In genomic region chr3:13028010-13028821, GRCh38 we compare ENCODE assay signal across 18 cellular contexts. TPM values are rescaled to one million over a fixed set of nuclear protein-coding genes. Genes with fewer than 3 reads are reported as not detected.
A peak's percentile ranks its signal among the peaks of the same experiment; 100 is the strongest.
DNase-seq lines count a peak whose midpoint lies in the region; ATAC-seq, FAIRE-seq and TF ChIP-seq lines count a peak whose summit lies in the region.
"Had no signal": no experiment of that assay in that cellular context is flagged by ENCODE, and none has a peak within 500 bp of the region (broad histone marks: within the 10 kb centered on the region; RNA-seq: fewer than 3 reads in every experiment).

No MANE protein-coding gene starts in this region.

- ATAC-seq in SK-N-SH treated with all-trans-retinoic acid at 6 μM for 48 hours (no peak), GM23338 (no peak)
- ATAC-seq in activated CD8-positive, alpha-beta memory T cell treated with anti-CD3 and anti-CD28 coated beads, Interleukin-2, amount 10 ng/mL, durations not matched to agents 7 days and 5 days, result no peak
- ATAC-seq: PC-3 had no signal

- peaks cover 10% of the 10 kb centered on the region for H3K4me1 Mint-ChIP-seq in GM23338
- H3K4me1 Mint-ChIP-seq in activated CD8-positive, alpha-beta memory T cell treated with anti-CD3 and anti-CD28 coated beads, Interleukin-2, amount 10 ng/mL, durations not matched to agents 7 days and 5 days, result no peaks in the 10 kb centered on the region

- H3K27me3 Mint-ChIP-seq in GM23338 (ENCODE audit: insufficient read depth, low read depth, poor library complexity), result peaks cover 9% of the 10 kb centered on the region
- no peaks in the 10 kb centered on the region for H3K27me3 Mint-ChIP-seq in activated CD8-positive, alpha-beta memory T cell treated with anti-CD3 and anti-CD28 coated beads, Interleukin-2, amount 10 ng/mL, durations not matched to agents 7 days and 5 days
- H3K27me3 Mint-ChIP-seq: CD8-positive, alpha-beta memory T cell had no signal

- H3K4me3 Mint-ChIP-seq in GM23338, result no peak overlapping the region
- no peak overlapping the region for H3K4me3 Mint-ChIP-seq in activated CD8-positive, alpha-beta memory T cell treated with anti-CD3 and anti-CD28 coated beads, Interleukin-2, amount 10 ng/mL, durations not matched to agents 7 days and 5 days
- H3K4me3 Mint-ChIP-seq: CD8-positive, alpha-beta memory T cell had no signal

- H3K27ac Mint-ChIP-seq in GM23338, result no peak overlapping the region
- H3K27ac Mint-ChIP-seq in activated CD8-positive, alpha-beta memory T cell treated with anti-CD3 and anti-CD28 coated beads, Interleukin-2, amount 10 ng/mL, durations not matched to agents 7 days and 5 days, result no peak overlapping the region

- H3K9ac ChIP-seq in kidney (ENCODE audit: low read length in 2 of 2), result no peak overlapping the region

- no peaks in the 10 kb centered on the region for H3F3A ChIP-seq in GM23338 (replicated peaks; ENCODE audit: low read depth)

- H3K27me3 ChIP-seq in BE2C (no peaks in the 10 kb centered on the region), GM23338 (ENCODE audit: insufficient read depth) (no peaks in the 10 kb centered on the region)
- H3K27me3 ChIP-seq: MG63 had no signal

- FAIRE-seq in kidney (lab: Jason Lieb, UNC), result no peak
- FAIRE-seq: GM19239 had no signal

- no peaks in the 10 kb centered on the region for H3K9me3 ChIP-seq in BE2C
- H3K9me3 ChIP-seq in kidney (ENCODE audit: control insufficient read depth in 1 of 2, low read length in 2 of 2), result no peaks in the 10 kb centered on the region
- H3K9me3 ChIP-seq: HAP-1, MG63 had no signal

- H2AFZ ChIP-seq in GM23338, result no peak overlapping the region

- peaks cover 10% of the 10 kb centered on the region for H3K4me1 ChIP-seq in BE2C
- no peaks in the 10 kb centered on the region for H3K4me1 ChIP-seq in kidney (ENCODE audit: control insufficient read depth in 1 of 2, insufficient read depth in 1 of 2, low read depth in 1 of 2, low read length in 2 of 2)
- H3K4me1 ChIP-seq in GM23338 (ENCODE audit: insufficient read depth), result no peaks in the 10 kb centered on the region
- H3K4me1 ChIP-seq: HAP-1 had no signal

- CTCF ChIA-PET in activated CD8-positive, alpha-beta memory T cell treated with anti-CD3 and anti-CD28 coated beads, Interleukin-2, amount 10 ng/mL, durations not matched to agents 7 days and 5 days (lab: Charles Lee), result no interaction called here

- no peaks in the 10 kb centered on the region for H3K36me3 Mint-ChIP-seq in GM23338 (ENCODE audit: low read depth)
- no peaks in the 10 kb centered on the region for H3K36me3 Mint-ChIP-seq in activated CD8-positive, alpha-beta memory T cell treated with anti-CD3 and anti-CD28 coated beads, Interleukin-2, amount 10 ng/mL, durations not matched to agents 7 days and 5 days

- H3K4me3 ChIP-seq in BE2C (ENCODE audit: low read depth, low read length), result no peak overlapping the region
- no peak overlapping the region for H3K4me3 ChIP-seq in kidney (ENCODE audit: low read length in 2 of 2)
- no peak overlapping the region for H3K4me3 ChIP-seq in GM23338
- H3K4me3 ChIP-seq: HAP-1, MG63 had no signal

- intact Hi-C loops in kidney (cut with DNase I), result no loop called here

- no peaks in the 10 kb centered on the region for H3K79me2 ChIP-seq in GM23338 (replicated peaks; ENCODE audit: insufficient read depth)

- 0 out of 2 replicates have a peak, but pooled peaks cover 4% of the 10 kb centered on the region for H3K9me2 ChIP-seq in GM23338 (ENCODE audit: insufficient read depth)

- H3K9me3 Mint-ChIP-seq in GM23338, result no peaks in the 10 kb centered on the region; the same call in 2 of the 3 replicates
- no peaks in the 10 kb centered on the region for H3K9me3 Mint-ChIP-seq in activated CD8-positive, alpha-beta memory T cell treated with anti-CD3 and anti-CD28 coated beads, Interleukin-2, amount 10 ng/mL, durations not matched to agents 7 days and 5 days (ENCODE audit: low read depth)
- H3K9me3 Mint-ChIP-seq: CD8-positive, alpha-beta memory T cell had no signal

- TF ChIP-seq CTCF in BE2C (IDR thresholded peaks at IDR 0.05; ENCODE audit: low read depth, low read length) (no peak), kidney (IDR thresholded peaks at IDR 0.05; ENCODE audit: borderline replicate concordance, extremely low read depth, insufficient read depth) (no peak), GM23338 (conservative IDR thresholded peaks at IDR 0.05; ENCODE audit: low read depth in 2 of 2) (no peak)

- H4K20me1 ChIP-seq in GM23338 (replicated peaks; ENCODE audit: insufficient read depth), result no peaks in the 10 kb centered on the region

- H3K27ac ChIP-seq in kidney (ENCODE audit: low read depth in 2 of 2, low read length in 2 of 2), result no peak overlapping the region
- H3K27ac ChIP-seq in GM23338 (ENCODE audit: low read depth), result no peak overlapping the region
- H3K27ac ChIP-seq: RWPE1 had no signal

- DNase-seq in BE2C, result peak; percentile 62
- DNase-seq in ELF-1 (ENCODE audit: low read depth, low spot score), result peak; percentile 28
- peak; percentile 39 for DNase-seq in kidney
- no peak for DNase-seq in GM23338 (ENCODE audit: low spot score)
- no peak for DNase-seq in UCSD-AML1 (lab: John Stamatoyannopoulos, UW; ENCODE audit: unreplicated experiment)
- no peak for DNase-seq in activated CD8-positive, alpha-beta memory T cell treated with anti-CD3 and anti-CD28 coated beads, Interleukin-2, amount 10 ng/mL, durations not matched to agents 7 days and 5 days
- DNase-seq: CD8-positive, alpha-beta memory T cell; Karpas-422; MG63; NCI-H1105; NCI-H1694; NCI-H2227 treated with DMSO at 0.1 percent for 48 hours; NCI-H526; PC-3 had no signal

- H3K36me3 ChIP-seq in BE2C (no peaks in the 10 kb centered on the region), kidney (ENCODE audit: control insufficient read depth in 1 of 2, insufficient read depth in 2 of 2, low read length in 2 of 2) (no peaks in the 10 kb centered on the region), GM23338 (ENCODE audit: insufficient read depth) (no peaks in the 10 kb centered on the region)
- H3K36me3 ChIP-seq: HAP-1, MG63 had no signal

- no peak overlapping the region for H3K4me2 ChIP-seq in GM23338

TF ChIP-seq in SK-N-SH treated with all-trans-retinoic acid at 6 μM for 48 hours, 23 proteins besides CTCF, POLR2A, EP300 and RAD21 (continues in another document):
- TF ChIP-seq ESRRG (CRISPR knock-in tag; IDR thresholded peaks at IDR 0.05), result no peak
- no peak for TF ChIP-seq RARB (CRISPR knock-in tag; IDR thresholded peaks at IDR 0.05)
- peak; percentile 35; the same call in 1 of the 2 replicates for TF ChIP-seq TCF4 (CRISPR knock-in tag; IDR thresholded peaks at IDR 0.05; ENCODE audit: borderline replicate concordance)
- TF ChIP-seq TOX (CRISPR knock-in tag; IDR thresholded peaks at IDR 0.05; ENCODE audit: borderline replicate concordance), result no peak
- TF ChIP-seq, protein P1, sequence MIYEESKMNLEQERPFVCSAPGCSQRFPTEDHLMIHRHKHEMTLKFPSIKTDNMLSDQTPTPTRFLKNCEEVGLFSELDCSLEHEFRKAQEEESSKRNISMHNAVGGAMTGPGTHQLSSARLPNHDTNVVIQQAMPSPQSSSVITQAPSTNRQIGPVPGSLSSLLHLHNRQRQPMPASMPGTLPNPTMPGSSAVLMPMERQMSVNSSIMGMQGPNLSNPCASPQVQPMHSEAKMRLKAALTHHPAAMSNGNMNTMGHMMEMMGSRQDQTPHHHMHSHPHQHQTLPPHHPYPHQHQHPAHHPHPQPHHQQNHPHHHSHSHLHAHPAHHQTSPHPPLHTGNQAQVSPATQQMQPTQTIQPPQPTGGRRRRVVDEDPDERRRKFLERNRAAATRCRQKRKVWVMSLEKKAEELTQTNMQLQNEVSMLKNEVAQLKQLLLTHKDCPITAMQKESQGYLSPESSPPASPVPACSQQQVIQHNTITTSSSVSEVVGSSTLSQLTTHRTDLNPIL (CRISPR knock-in tag; IDR thresholded peaks at IDR 0.05; ENCODE audit: low read depth), result no peak
- no peak for TF ChIP-seq BACH2 (CRISPR knock-in tag; IDR thresholded peaks at IDR 0.05; ENCODE audit: borderline replicate concordance)
- no peak for TF ChIP-seq GLIS3 (CRISPR knock-in tag; IDR thresholded peaks at IDR 0.05)

TF ChIP-seq in GM23338, 12 proteins besides CTCF, POLR2A, EP300 and RAD21:
- TF ChIP-seq, protein P2, sequence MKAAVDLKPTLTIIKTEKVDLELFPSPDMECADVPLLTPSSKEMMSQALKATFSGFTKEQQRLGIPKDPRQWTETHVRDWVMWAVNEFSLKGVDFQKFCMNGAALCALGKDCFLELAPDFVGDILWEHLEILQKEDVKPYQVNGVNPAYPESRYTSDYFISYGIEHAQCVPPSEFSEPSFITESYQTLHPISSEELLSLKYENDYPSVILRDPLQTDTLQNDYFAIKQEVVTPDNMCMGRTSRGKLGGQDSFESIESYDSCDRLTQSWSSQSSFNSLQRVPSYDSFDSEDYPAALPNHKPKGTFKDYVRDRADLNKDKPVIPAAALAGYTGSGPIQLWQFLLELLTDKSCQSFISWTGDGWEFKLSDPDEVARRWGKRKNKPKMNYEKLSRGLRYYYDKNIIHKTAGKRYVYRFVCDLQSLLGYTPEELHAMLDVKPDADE (IDR thresholded peaks at IDR 0.05), result no peak
- no peak for TF ChIP-seq POLR2AphosphoS5 (IDR thresholded peaks at IDR 0.05; ENCODE audit: low read depth)

RNA-seq across cellular contexts. Expression of gene IQSEC1, which starts 45.0 kb away (rescaled TPM):
- polyA plus RNA-seq in BE2C (2012; ENCODE audit: insufficient read depth, insufficient read length, low read depth), result 32.5 TPM
- total RNA-seq in kidney, result 45.7 TPM
- polyA plus RNA-seq in kidney (ENCODE audit: insufficient read depth, low read depth, low replicate concordance) (15.1 TPM), GM23338 (2016; fragmentation: Nextera tagmentation; extraction: Ambion mirVana) (7.7 and 8.0 TPM in 2 replicates)
- total RNA-seq in GM23338 (2014; rRNA removed; shearing (Covaris generic)), result 36.2 and 51.9 TPM in 2 replicates
- total RNA-seq in activated CD8-positive, alpha-beta memory T cell treated with anti-CD3 and anti-CD28 coated beads, Interleukin-2, amount 10 ng/mL, durations not matched to agents 7 days and 5 days, result 10 to 100 TPM; 37.6 to 71.4 TPM

Comparison
In these comparisons a context has a peak if more than half of its experiments do, and no peak if none do; other contexts are left out.
1. DNase-seq: peak in BE2C (single experiment), ELF-1 (single experiment) and kidney (single experiment); none in GM23338 (single experiment), UCSD-AML1 (single experiment) and activated CD8-positive, alpha-beta memory T cell treated with anti-CD3 and anti-CD28 coated beads, Interleukin-2, amount 10 ng/mL, durations not matched to agents 7 days and 5 days (single experiment).